ENCODE assay signal across 8 cellular contexts in genomic region chr5:108381034-108381954, GRCh38.
DNase-seq lines count a peak whose midpoint lies in the region; TF ChIP-seq lines count a peak whose summit lies in the region.

No MANE protein-coding gene starts in this region.

- peak overlapping the region; percentile 87 for H3K4me3 ChIP-seq in choroid plexus epithelial cell (ENCODE audit: low read depth, low read length)

- TF ChIP-seq CTCF in choroid plexus epithelial cell (conservative IDR thresholded peaks at IDR 0.05; ENCODE audit: low read depth, low read length), result no peak

- POLR2A ChIA-PET in HEK293T (lab: Yijun Ruan, JAX), result interaction anchor here (0.9 to 2.1 kb wide), 8 partner anchors 10 to 122 kb away, joined by 3 to 16 read pairs (median 6); no protein-coding TSS in a partner anchor

- CTCF ChIA-PET in HEK293T (lab: Yijun Ruan, JAX), result no interaction called here

- DNase-seq in NCI-H1436 (lab: John Stamatoyannopoulos, UW), result peak; percentile 41
- no peak for DNase-seq in NCI-H1436 treated with DMSO at 0.1 percent for 48 hours (lab: John Stamatoyannopoulos, UW)
- DNase-seq in HEK293T (ENCODE audit: extremely low spot score), result peak; percentile 46
- DNase-seq in NAMALWA (ENCODE audit: low spot score), result peak; percentile 76
- DNase-seq in activated CD4-positive, alpha-beta T cell treated with anti-CD3 and anti-CD28 coated beads for 24 hours (ENCODE audit: low read depth in 2 of 2), result peak; percentile 54 to 66
- DNase-seq in choroid plexus epithelial cell (ENCODE audit: low read depth), result peak; percentile 73
- DNase-seq in left kidney (ENCODE audit: low read depth, low spot score), result peak; percentile 90
- peak; percentile 77 to 78 for DNase-seq in stimulated activated CD4-positive, alpha-beta T cell treated with anti-CD3 and anti-CD28 coated beads, Interleukin-2, amount 100 ng/mL, for 24 hours

TF ChIP-seq in HEK293T, 16 proteins besides CTCF, POLR2A, EP300 and RAD21:
- TF ChIP-seq BHLHE40 (IDR thresholded peaks at IDR 0.05; ENCODE audit: borderline replicate concordance), result no peak
- TF ChIP-seq TARDBP (IDR thresholded peaks at IDR 0.05), result no peak
- no peak for TF ChIP-seq SP1 (IDR thresholded peaks at IDR 0.05)
- no peak for TF ChIP-seq ZNF384 (IDR thresholded peaks at IDR 0.05)
- TF ChIP-seq CTBP1 (IDR thresholded peaks at IDR 0.05; ENCODE audit: borderline replicate concordance), result no peak
- no peak for TF ChIP-seq NFRKB (IDR thresholded peaks at IDR 0.05)
- no peak for TF ChIP-seq PKNOX1 (IDR thresholded peaks at IDR 0.05)
- no peak for TF ChIP-seq FOXM1 (IDR thresholded peaks at IDR 0.05; ENCODE audit: borderline replicate concordance)
- TF ChIP-seq SUZ12 (IDR thresholded peaks at IDR 0.05), result no peak
- no peak for TF ChIP-seq FOXK2 (IDR thresholded peaks at IDR 0.05)
- no peak for TF ChIP-seq HDGF (IDR thresholded peaks at IDR 0.05; ENCODE audit: borderline replicate concordance)
- peak; percentile 14; the same call in 1 of the 2 replicates for TF ChIP-seq L3MBTL2 (conservative IDR thresholded peaks at IDR 0.05)
- no peak for TF ChIP-seq FOXA1 (IDR thresholded peaks at IDR 0.05)
- TF ChIP-seq LEF1 (IDR thresholded peaks at IDR 0.05; ENCODE audit: borderline replicate concordance), result 0 out of 2 replicates have a peak, but pooled peaks have one; percentile 64
- TF ChIP-seq ELF4 (IDR thresholded peaks at IDR 0.05), result no peak
- 0 out of 2 replicates have a peak, but pooled peaks have one; percentile 18 for TF ChIP-seq ARNT (IDR thresholded peaks at IDR 0.05)
